In genomic region chr1:44631647-44632510, GRCh38 we compare ENCODE assay signal across 8 cellular contexts. TPM values are rescaled to one million over a fixed set of nuclear protein-coding genes. Genes with fewer than 3 reads are reported as not detected.
DNase-seq lines count a peak whose midpoint lies in the region; ATAC-seq and TF ChIP-seq lines count a peak whose summit lies in the region.

No MANE protein-coding gene starts in this region.

- H3K4me1 ChIP-seq in right lobe of liver = peaks cover 0 to 17% (median 4%) of the 10 kb centered on the region in 4 donors

- DNase-seq in AG10803 (ENCODE audit: low read depth) (peak; percentile 82), NCI-H526 (lab: John Stamatoyannopoulos, UW) (peak; percentile 67 to 97), dermis blood vessel endothelial cell (peak; percentile 89), right lobe of liver (peak; percentile 91 to 93 (median 91))
- peak; percentile 88 to 89 for DNase-seq in activated CD4-positive, alpha-beta T cell treated with anti-CD3 and anti-CD28 coated beads, Interleukin-2, amount 50 U/mL, for 4 hours
- DNase-seq in stimulated activated CD4-positive, alpha-beta T cell treated with anti-CD3 and anti-CD28 coated beads, Interleukin-4, amount 100 ng/mL, for 24 hours = peak; percentile 93

- intact Hi-C loops in right lobe of liver (cut with DNase I) = no loop called here

- H3K9me3 ChIP-seq in right lobe of liver = no peaks in the 10 kb centered on the region

- no peaks in the 10 kb centered on the region for H3K27me3 ChIP-seq in right lobe of liver

- WGBS in right lobe of liver (ENCODE audit: insufficient coverage, low coverage, low lambda C conversion rate, missing lambda C conversion rate) = 0% methylated on average over 9 of the region's 86 CpGs

- H3K36me3 ChIP-seq in right lobe of liver = peaks cover 0 to 20% (median 8%) of the 10 kb centered on the region in 4 donors

- peak overlapping the region; percentile 70 for H3K4me3 ChIP-seq in AG10803 (ENCODE audit: low read length)
- H3K4me3 ChIP-seq in right lobe of liver = peak overlapping the region; percentile 63 to 78 (median 73)

- TF ChIP-seq CTCF in AG10803 (conservative IDR thresholded peaks at IDR 0.05; ENCODE audit: low read length) (no peak), right lobe of liver (IDR thresholded peaks at IDR 0.05) (no peak)

- ATAC-seq in HG03354 (IDR thresholded peaks at IDR 0.05; ENCODE audit: poor library complexity, severe bottlenecking, unreplicated experiment) = peak; percentile 80
- ATAC-seq in right lobe of liver = peak; percentile 85 to 90 (median 90)

- TF ChIP-seq POLR2A in GM19099 (IDR thresholded peaks at IDR 0.05; ENCODE audit: extremely low read depth, insufficient read length, low read depth) (peak; percentile 97), right lobe of liver (IDR thresholded peaks at IDR 0.05) (peak; percentile 93)

- H3K27ac ChIP-seq in right lobe of liver = peak overlapping the region; percentile 82 to 90 (median 82)

RNA-seq across cellular contexts. Expression of gene TMEM53, which starts 42.4 kb away (rescaled TPM):
- total RNA-seq in dermis blood vessel endothelial cell (4.4 and 5.9 TPM in 2 replicates), right lobe of liver (10 to 100 TPM; 15.8 to 31.0 (median 24.5) TPM)

RNA-seq across cellular contexts. Expression of gene ARMH1, which starts 42.6 kb away (rescaled TPM):
- total RNA-seq in dermis blood vessel endothelial cell (not detected in 2 replicates), right lobe of liver (10 to 100 TPM in 2 of 6 experiments, 1 to 10 TPM in 4; 2.7 to 18.4 (median 5.2) TPM)

Comparison
In these comparisons a context has a peak if more than half of its experiments do, and no peak if none do; other contexts are left out.
1. Peak in every context shown above with its lines: DNase-seq, ATAC-seq, H3K4me3 ChIP-seq and H3K27ac ChIP-seq.